In the genomic region with DNA sequence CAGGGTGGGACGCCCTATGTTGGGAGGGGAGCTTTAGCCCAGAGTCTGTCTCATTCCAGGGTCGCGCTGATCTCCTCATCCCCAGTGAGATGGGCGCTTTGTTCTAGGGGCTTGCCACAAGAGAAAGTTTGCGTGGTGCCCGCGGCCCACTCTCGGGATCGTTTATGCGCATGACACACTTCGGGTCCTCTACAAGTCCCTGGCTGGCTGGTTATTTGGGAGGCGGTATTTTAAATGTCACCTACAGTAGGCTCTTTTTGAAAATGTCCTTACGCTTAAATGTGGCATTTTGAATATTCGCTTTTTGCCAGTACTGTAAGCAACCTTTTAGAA, we compare ENCODE assay signal across 8 cellular contexts. TPM values are rescaled to one million over a fixed set of nuclear protein-coding genes. Genes with fewer than 3 reads are reported as not detected.
DNase-seq lines count a peak whose midpoint lies in the region; ATAC-seq and TF ChIP-seq lines count a peak whose summit lies in the region.

No MANE protein-coding gene starts in this region.

- no peaks in the 10 kb centered on the region for H3K9me3 ChIP-seq in HAP-1
- no peaks in the 10 kb centered on the region for H3K9me3 ChIP-seq in Peyer's patch

- no peak for TF ChIP-seq POLR2A in Peyer's patch (IDR thresholded peaks at IDR 0.05)

- DNase-seq in EL (peak; percentile 43), HAP-1 (ENCODE audit: low spot score in 2 of 2) (peak in 1 of 2 experiments; percentile 16), Peyer's patch (peak in 2 of 3 donors; percentile 19 to 54), cerebellar cortex (ENCODE audit: low spot score) (peak; percentile 38), lung microvascular endothelial cell (ENCODE audit: low read depth in 2 of 2) (peak; percentile 56 to 60)

- H3K27me3 ChIP-seq in HAP-1 (ENCODE audit: low read depth) (no peaks in the 10 kb centered on the region), Peyer's patch (no peaks in the 10 kb centered on the region)

- in situ Hi-C loops in HAP-1 (cut with MboI; ENCODE audit: low sequenced_read_pairs) = loop anchor here (10.0 kb wide), 1 partner anchor 153 kb away; a partner anchor contains a TSS

- peak overlapping the region; percentile 90 for H3K4me3 ChIP-seq in HAP-1
- peak overlapping the region; percentile 87 to 98 (median 95) for H3K4me3 ChIP-seq in Peyer's patch

- H3K4me1 ChIP-seq in HAP-1 = peaks cover 17% of the 10 kb centered on the region
- H3K4me1 ChIP-seq in Peyer's patch = peaks cover 0 to 30% (median 5%) of the 10 kb centered on the region in 4 donors

- TF ChIP-seq CTCF in Peyer's patch (IDR thresholded peaks at IDR 0.05) = no peak

- peak overlapping the region; percentile 81 to 85 (median 84) for H3K27ac ChIP-seq in Peyer's patch
- peak overlapping the region; percentile 48 for H3K27ac ChIP-seq in temporal lobe (ENCODE audit: low read depth, low read length)

- no peak for ATAC-seq in HG03108 (IDR thresholded peaks at IDR 0.05; ENCODE audit: unreplicated experiment)
- no peak for ATAC-seq in GM18498 (IDR thresholded peaks at IDR 0.05; ENCODE audit: unreplicated experiment)

- H3K36me3 ChIP-seq in HAP-1 (replicated peaks) (peaks cover 15% of the 10 kb centered on the region), Peyer's patch (peaks cover 0 to 11% (median 0%) of the 10 kb centered on the region in 3 donors)

RNA-seq across cellular contexts. Expression of a gene that starts 0.5 kb away (rescaled TPM):
- total RNA-seq in Peyer's patch = 10 to 100 TPM in 2 of 4 donors, 1 to 10 TPM in 2; 6.8 to 31.4 (median 14.0) TPM
- 15.0 and 18.1 TPM in 2 replicates for total RNA-seq in lung microvascular endothelial cell
- 37.4 TPM for total RNA-seq in temporal lobe

RNA-seq across cellular contexts. Expression of a gene that starts 0.7 kb away (rescaled TPM):
- 10 to 100 TPM in 2 of 4 donors, 1 to 10 TPM in 2; 6.5 to 33.0 (median 11.0) TPM for total RNA-seq in Peyer's patch
- 65.4 and 75.4 TPM in 2 replicates for total RNA-seq in lung microvascular endothelial cell
- 27.5 TPM for total RNA-seq in temporal lobe

RNA-seq across cellular contexts. Expression of a gene that starts 24.0 kb away (rescaled TPM):
- total RNA-seq in Peyer's patch = not detected
- total RNA-seq in lung microvascular endothelial cell = not detected in 2 replicates
- 0.25 TPM for total RNA-seq in temporal lobe
